Comparison of ENCODE assay signal across 10 cellular contexts in genomic region chr4:93897559-93897958, GRCh38.
DNase-seq lines count a peak whose midpoint lies in the region; ATAC-seq and TF ChIP-seq lines count a peak whose summit lies in the region.
"Had no signal": no experiment of that assay in that cellular context is flagged by ENCODE, and none has a peak within 500 bp of the region (broad histone marks: within the 10 kb centered on the region; RNA-seq: fewer than 3 reads in every experiment).

No MANE protein-coding gene starts in this region.

- DNase-seq in cardiac muscle cell (ENCODE audit: low read depth in 1 of 2, low spot score in 1 of 2) (peak; percentile 1 to 23), right cardiac atrium (no peak), LNCaP clone FGC (ENCODE audit: low read depth) (no peak), choroid plexus epithelial cell (ENCODE audit: low read depth) (peak; percentile 11), omental fat pad (ENCODE audit: low spot score) (no peak), MG63 (no peak)
- no peak for DNase-seq in activated CD4-positive, alpha-beta T cell treated with anti-CD3 and anti-CD28 coated beads, Interleukin-2, amount 50 U/mL, for 1 hour
- DNase-seq in activated T-cell treated with anti-CD3 and anti-CD28 coated beads, Interleukin-2, amount 50 U/mL, for 48 hours: no peak
- DNase-seq: naive thymus-derived CD8-positive, alpha-beta T cell; thyroid gland had no signal

- no peaks in the 10 kb centered on the region for H3K9me3 ChIP-seq in cardiac muscle cell (ENCODE audit: low read depth)
- H3K9me3 ChIP-seq in right cardiac atrium (ENCODE audit: control insufficient read depth, low read length): no peaks in the 10 kb centered on the region
- H3K9me3 ChIP-seq in MG63: no peaks in the 10 kb centered on the region
- H3K9me3 ChIP-seq: thyroid gland had no signal

- intact Hi-C loops in right cardiac atrium (cut with DNase I): no loop called here

- H3K36me3 ChIP-seq in cardiac muscle cell (no peaks in the 10 kb centered on the region), MG63 (no peaks in the 10 kb centered on the region)
- H3K36me3 ChIP-seq: thyroid gland had no signal

- TF ChIP-seq CTCF in cardiac muscle cell (IDR thresholded peaks at IDR 0.05; ENCODE audit: low read depth, low read length): no peak
- TF ChIP-seq CTCF in LNCaP clone FGC (IDR thresholded peaks at IDR 0.05; ENCODE audit: control insufficient read depth, extremely low read depth, insufficient read depth): peak; percentile 64
- TF ChIP-seq CTCF in choroid plexus epithelial cell (conservative IDR thresholded peaks at IDR 0.05; ENCODE audit: low read depth, low read length): no peak
- TF ChIP-seq CTCF in omental fat pad (IDR thresholded peaks at IDR 0.05): no peak

- H3K4me1 ChIP-seq in cardiac muscle cell (ENCODE audit: low read depth) (peaks cover 19% of the 10 kb centered on the region), right cardiac atrium (ENCODE audit: control insufficient read depth, insufficient read depth, low read length) (no peaks in the 10 kb centered on the region)
- H3K4me1 ChIP-seq: thyroid gland had no signal

- H3K4me3 ChIP-seq in cardiac muscle cell (no peak overlapping the region), right cardiac atrium (ENCODE audit: low read length) (no peak overlapping the region), LNCaP clone FGC (ENCODE audit: low read depth, low read length) (no peak overlapping the region), choroid plexus epithelial cell (ENCODE audit: low read depth, low read length) (no peak overlapping the region), MG63 (no peak overlapping the region)
- H3K4me3 ChIP-seq: thyroid gland had no signal

- WGBS in right cardiac atrium: 72% methylated on average over 1 of the region's 1 CpG

- H3K27ac ChIP-seq in cardiac muscle cell: no peak overlapping the region
- H3K27ac ChIP-seq in right cardiac atrium (ENCODE audit: low read length): no peak overlapping the region
- H3K27ac ChIP-seq: thyroid gland had no signal

- no peaks in the 10 kb centered on the region for H3K27me3 ChIP-seq in cardiac muscle cell
- no peaks in the 10 kb centered on the region for H3K27me3 ChIP-seq in right cardiac atrium (ENCODE audit: control insufficient read depth, insufficient read depth)
- no peaks in the 10 kb centered on the region for H3K27me3 ChIP-seq in MG63
- H3K27me3 ChIP-seq: thyroid gland had no signal

- no peak for ATAC-seq in right cardiac atrium
- no peak for ATAC-seq in omental fat pad (ENCODE audit: low FRiP score)
- ATAC-seq: naive thymus-derived CD8-positive, alpha-beta T cell had no signal

Comparison
In these comparisons a context has a peak if more than half of its experiments do, and no peak if none do; other contexts are left out.
1. DNase-seq: peak in cardiac muscle cell (2 of 2) and choroid plexus epithelial cell (single experiment); none in right cardiac atrium (0 of 3), LNCaP clone FGC (single experiment), omental fat pad (single experiment), activated CD4-positive, alpha-beta T cell treated with anti-CD3 and anti-CD28 coated beads, Interleukin-2, amount 50 U/mL, for 1 hour (single experiment), MG63 (single experiment) and activated T-cell treated with anti-CD3 and anti-CD28 coated beads, Interleukin-2, amount 50 U/mL, for 48 hours (0 of 2).